Comparison of ENCODE assay signal across 8 cellular contexts in genomic region chr2:230866704-230867561, GRCh38. TPM values are rescaled to one million over a fixed set of nuclear protein-coding genes. Genes with fewer than 3 reads are reported as not detected.
DNase-seq lines count a peak whose midpoint lies in the region; ATAC-seq and TF ChIP-seq lines count a peak whose summit lies in the region.

No MANE protein-coding gene starts in this region.

- DNase-seq in ELR (ENCODE audit: low read depth) (peak; percentile 32), NAMALWA (ENCODE audit: low spot score) (peak; percentile 80), endodermal cell (peak; percentile 67), nucleus accumbens (lab: John Stamatoyannopoulos, UW) (peak in 41 of 56 donors; percentile 24 to 85 (median 64)), GM19238 (ENCODE audit: insufficient read length, low spot score) (no peak), COLO829 (ENCODE audit: low spot score) (no peak)
- peak; percentile 44 to 49 for DNase-seq in activated CD4-positive, alpha-beta T cell treated with anti-CD3 and anti-CD28 coated beads, Interleukin-2, amount 50 U/mL, for 4 hours

- H3K27ac ChIP-seq in endodermal cell (ENCODE audit: low read depth, low read length): peak overlapping the region; percentile 6

- H3K27me3 ChIP-seq in endodermal cell (ENCODE audit: control insufficient read depth, insufficient read depth, low read length, poor library complexity, severe bottlenecking): no peaks in the 10 kb centered on the region

- H3K36me3 ChIP-seq in endodermal cell (ENCODE audit: control insufficient read depth, insufficient read depth, low read length): no peaks in the 10 kb centered on the region

- no peaks in the 10 kb centered on the region for H3K9me3 Mint-ChIP-seq in endodermal cell

- no peaks in the 10 kb centered on the region for H3K9me3 ChIP-seq in endodermal cell (ENCODE audit: control insufficient read depth, low read length)

- H3K27ac Mint-ChIP-seq in endodermal cell: peak overlapping the region; percentile 49

- H3K4me3 ChIP-seq in endodermal cell (ENCODE audit: low read length): peak overlapping the region; percentile 88

- peaks cover 11% of the 10 kb centered on the region for H3K27me3 Mint-ChIP-seq in endodermal cell (ENCODE audit: insufficient read depth)

- no peak for ATAC-seq in GM19351 (IDR thresholded peaks at IDR 0.05; ENCODE audit: unreplicated experiment)

- peak overlapping the region; percentile 71 for H3K4me3 Mint-ChIP-seq in endodermal cell

- H3K4me1 Mint-ChIP-seq in endodermal cell: peaks cover 45% of the 10 kb centered on the region

- H3K9ac ChIP-seq in endodermal cell (ENCODE audit: extremely low read depth, low read length, poor library complexity, severe bottlenecking): peak overlapping the region; percentile 94

- H3K36me3 Mint-ChIP-seq in endodermal cell (ENCODE audit: low read depth): no peaks in the 10 kb centered on the region

- peaks cover 50% of the 10 kb centered on the region for H3K4me1 ChIP-seq in endodermal cell (ENCODE audit: control insufficient read depth, insufficient read depth, low read length)

- no peak for TF ChIP-seq CTCF in endodermal cell (conservative IDR thresholded peaks at IDR 0.05)

- WGBS in endodermal cell (ENCODE audit: insufficient coverage in 1 of 2, insufficient read length in 1 of 2), 2 experiments: 59 to 66% methylated on average over 10 to 13 of the region's 14 CpGs

RNA-seq across cellular contexts. Expression of gene ITM2C, which starts 2.2 kb away (rescaled TPM):
- total RNA-seq in endodermal cell: 100 to 1,000 TPM; 208 to 269 TPM
- 239 TPM for polyA plus RNA-seq in endodermal cell (2013, experiment 1 of 2)
- polyA plus RNA-seq in endodermal cell (2013, experiment 2 of 2): 230 TPM

RNA-seq across cellular contexts. Expression of gene GPR55, which starts 58.1 kb away (rescaled TPM):
- 1 to 10 TPM; 2.6 to 7.5 TPM for total RNA-seq in endodermal cell
- polyA plus RNA-seq in endodermal cell (2013, experiment 1 of 2): 0.64 TPM
- polyA plus RNA-seq in endodermal cell (2013, experiment 2 of 2): 0.21 TPM

Comparison
In these comparisons a context has a peak if more than half of its experiments do, and no peak if none do; other contexts are left out.
1. DNase-seq: peak in ELR (single experiment), NAMALWA (single experiment), activated CD4-positive, alpha-beta T cell treated with anti-CD3 and anti-CD28 coated beads, Interleukin-2, amount 50 U/mL, for 4 hours (2 of 2), endodermal cell (single experiment) and nucleus accumbens (41 of 56); none in GM19238 (single experiment) and COLO829 (single experiment).